ENCODE assay signal across 1 cellular context in the genomic region with DNA sequence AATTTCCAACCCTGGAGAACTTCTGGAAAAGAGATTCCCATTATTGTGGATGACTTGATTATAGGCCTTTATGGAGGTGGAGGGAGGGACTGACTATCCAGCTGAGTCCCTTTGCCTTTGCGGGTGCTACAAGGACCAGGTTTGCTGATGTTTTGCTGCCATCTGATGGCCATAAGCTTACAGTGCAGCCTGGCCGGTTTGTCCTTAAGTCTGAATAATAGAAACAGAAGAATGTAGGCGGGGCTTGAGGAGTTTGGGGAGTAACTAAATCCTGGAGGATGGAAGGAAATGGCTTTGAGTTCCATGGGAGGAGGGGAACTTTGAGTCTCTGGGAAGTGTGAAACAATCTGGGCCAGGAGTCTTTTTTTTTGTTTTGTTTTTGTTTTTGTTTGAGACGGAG.
TF ChIP-seq lines count a peak whose summit lies in the region.

No MANE protein-coding gene starts in this region.

TF ChIP-seq in HepG2, 621 proteins besides CTCF, POLR2A, EP300 and RAD21 (continued from another document):
- no peak for TF ChIP-seq HNF1B (CRISPR knock-in tag; IDR thresholded peaks at IDR 0.05)
